In genomic region chr1:37629726-37630425, GRCh38 we compare ENCODE assay signal across 38 cellular contexts. TPM values are rescaled to one million over a fixed set of nuclear protein-coding genes. Genes with fewer than 3 reads are reported as not detected.
"Had no signal": no experiment of that assay in that cellular context is flagged by ENCODE, and none has a peak within 500 bp of the region (broad histone marks: within the 10 kb centered on the region; RNA-seq: fewer than 3 reads in every experiment).

No MANE protein-coding gene starts in this region.

- FAIRE-seq: astrocyte, TTC549 had no signal

- H3K27ac ChIP-seq: adrenal gland, body of pancreas, cardiac muscle cell, KMS-11, Peyer's patch, SJSA1 had no signal

- H3K9me3 ChIP-seq: adrenal gland, body of pancreas, Peyer's patch, SJSA1, SK-N-SH had no signal

- H3K36me3 ChIP-seq: adrenal gland, cardiac muscle cell, Peyer's patch, SJSA1 had no signal

- H3K36me3 Mint-ChIP-seq: activated CD4-positive, alpha-beta memory T cell treated with anti-CD3 and anti-CD28 coated beads for 36 hours; activated naive CD4-positive, alpha-beta T cell treated with anti-CD3 and anti-CD28 coated beads, Interleukin-2, amount 50 U/mL, for 72 hours had no signal

- H3K9me3 Mint-ChIP-seq: activated B cell treated with CpG ODN at 0.5 μM for 24 hours; activated CD4-positive, alpha-beta memory T cell treated with anti-CD3 and anti-CD28 coated beads for 36 hours; activated naive CD4-positive, alpha-beta T cell treated with anti-CD3 and anti-CD28 coated beads for 36 hours; activated naive CD4-positive, alpha-beta T cell treated with anti-CD3 and anti-CD28 coated beads, Interleukin-2, amount 50 U/mL, for 72 hours; activated T-cell treated with anti-CD3 and anti-CD28 coated beads, Interleukin-2, amount 50 U/mL, for 4 hours; activated T-helper 1 cell treated with anti-CD3 and anti-CD28 coated beads, Interleukin-12 subunit alpha, Interleukin-12 subunit beta, Interleukin-2, Interleukin-4 antibody, amounts not matched to agents 30 ng/mL and 10 ng/mL and 1 ng/mL, durations not matched to agents 14 hours and 24 hours and 36 hours; T-helper 1 cell treated with Interleukin-12 subunit alpha and Interleukin-12 subunit beta and Interleukin-4 antibody, amounts not matched to agents 30 μg/mL and 1 μg/mL, for 36 hours; T-helper 2 cell treated with Interferon-gamma antibody and Interleukin-4, amounts not matched to agents 5 μg/mL and 100 μg/mL, for 36 hours had no signal

- H3K9ac ChIP-seq: KMS-11, SK-N-SH had no signal

- ATAC-seq: activated naive CD4-positive, alpha-beta T cell treated with anti-CD3 and anti-CD28 coated beads, Interleukin-2, amount 50 U/mL, for 72 hours; activated T-cell treated with anti-CD3 and anti-CD28 coated beads, Interleukin-2, amount 50 U/mL, for 4 hours; body of pancreas; PC-3 had no signal

- H3K4me1 ChIP-seq: adrenal gland had no signal

- DNase-seq: activated B cell treated with CpG ODN at 0.5 μM for 24 hours; activated CD4-positive, alpha-beta memory T cell treated with anti-CD3 and anti-CD28 coated beads for 36 hours; activated CD4-positive, alpha-beta T cell treated with anti-CD3 and anti-CD28 coated beads for 4 hours; activated CD4-positive, alpha-beta T cell treated with anti-CD3 and anti-CD28 coated beads, Interleukin-2, amount 50 U/mL, for 1 hour; activated CD4-positive, CD25-positive, alpha-beta regulatory T cell treated with anti-CD3 and anti-CD28 coated beads, Interleukin-2, amount 50 U/mL, for 72 hours; activated CD8-positive, alpha-beta memory T cell treated with anti-CD3 and anti-CD28 coated beads, Interleukin-2, amount 50 U/mL, for 4 hours; activated gamma-delta T cell treated with Interleukin-2 at 50 U/mL for 16 hours; activated naive CD4-positive, alpha-beta T cell treated with anti-CD3 and anti-CD28 coated beads for 36 hours; activated T-cell treated with anti-CD3 and anti-CD28 coated beads for 4 hours; activated T-cell treated with anti-CD3 and anti-CD28 coated beads, Interleukin-2, amount 50 U/mL, for 4 hours; adrenal gland; body of pancreas; MV-4-11; NCI-H1092; NCI-H1436 treated with DMSO at 0.1 percent for 48 hours; NCI-H1694 treated with DMSO at 0.1 percent for 48 hours; NCI-H2029; NCI-H2107; NCI-H2171; NCI-H510A; NCI-H526; NCI-H748 treated with DMSO at 0.1 percent for 48 hours; NK-92 treated with Interleukin-12 subunit alpha and Interleukin-12 subunit beta, amount 100 ng/mL, for 24 hours; PC-3; Peyer's patch; SHP77 treated with DMSO at 0.1 percent for 48 hours; SK-N-SH had no signal

- H3K27ac Mint-ChIP-seq: activated B cell treated with CpG ODN at 0.5 μM for 24 hours; activated CD4-positive, alpha-beta memory T cell treated with anti-CD3 and anti-CD28 coated beads for 36 hours; activated naive CD4-positive, alpha-beta T cell treated with anti-CD3 and anti-CD28 coated beads for 36 hours; activated naive CD4-positive, alpha-beta T cell treated with anti-CD3 and anti-CD28 coated beads, Interleukin-2, amount 50 U/mL, for 72 hours; activated T-helper 1 cell treated with anti-CD3 and anti-CD28 coated beads, Interleukin-12 subunit alpha, Interleukin-12 subunit beta, Interleukin-2, Interleukin-4 antibody, amounts not matched to agents 30 ng/mL and 10 ng/mL and 1 ng/mL, durations not matched to agents 14 hours and 24 hours and 36 hours; T-helper 1 cell treated with Interleukin-12 subunit alpha and Interleukin-12 subunit beta and Interleukin-4 antibody, amounts not matched to agents 30 μg/mL and 1 μg/mL, for 36 hours; T-helper 2 cell treated with Interferon-gamma antibody and Interleukin-4, amounts not matched to agents 5 μg/mL and 100 μg/mL, for 36 hours had no signal

- H3K4me3 Mint-ChIP-seq: activated B cell treated with CpG ODN at 0.5 μM for 24 hours; activated CD4-positive, alpha-beta memory T cell treated with anti-CD3 and anti-CD28 coated beads for 36 hours; activated naive CD4-positive, alpha-beta T cell treated with anti-CD3 and anti-CD28 coated beads for 36 hours; activated T-cell treated with anti-CD3 and anti-CD28 coated beads, Interleukin-2, amount 50 U/mL, for 4 hours; activated T-helper 1 cell treated with anti-CD3 and anti-CD28 coated beads, Interleukin-12 subunit alpha, Interleukin-12 subunit beta, Interleukin-2, Interleukin-4 antibody, amounts not matched to agents 30 ng/mL and 10 ng/mL and 1 ng/mL, durations not matched to agents 14 hours and 24 hours and 36 hours; T-helper 1 cell treated with Interleukin-12 subunit alpha and Interleukin-12 subunit beta and Interleukin-4 antibody, amounts not matched to agents 30 μg/mL and 1 μg/mL, for 36 hours; T-helper 2 cell treated with Interferon-gamma antibody and Interleukin-4, amounts not matched to agents 5 μg/mL and 100 μg/mL, for 36 hours had no signal

- H3K4me2 ChIP-seq: KMS-11, SK-N-SH had no signal

- H3K4me3 ChIP-seq: adrenal gland, body of pancreas, cardiac muscle cell, Peyer's patch, SJSA1 had no signal

RNA-seq across cellular contexts. Expression of gene RSPO1, which starts 4.8 kb away (rescaled TPM):
- total RNA-seq: activated B cell treated with CpG ODN at 0.5 μM for 24 hours; activated CD4-positive, alpha-beta memory T cell treated with anti-CD3 and anti-CD28 coated beads for 36 hours; activated naive CD4-positive, alpha-beta T cell treated with anti-CD3 and anti-CD28 coated beads for 36 hours; activated naive CD4-positive, alpha-beta T cell treated with anti-CD3 and anti-CD28 coated beads, Interleukin-2, amount 50 U/mL, for 72 hours; activated T-cell treated with anti-CD3 and anti-CD28 coated beads, Interleukin-2, amount 50 U/mL, for 4 hours; activated T-helper 1 cell treated with anti-CD3 and anti-CD28 coated beads, Interleukin-12 subunit alpha, Interleukin-12 subunit beta, Interleukin-2, Interleukin-4 antibody, amounts not matched to agents 30 ng/mL and 10 ng/mL and 1 ng/mL, durations not matched to agents 14 hours and 24 hours and 36 hours; astrocyte; LHCN-M2; M059J; PC-3; SJSA1 had no signal
